ENCODE assay signal across 23 cellular contexts in genomic region chr10:119673271-119673670, GRCh38. TPM values are rescaled to one million over a fixed set of nuclear protein-coding genes. Genes with fewer than 3 reads are reported as not detected.
DNase-seq lines count a peak whose midpoint lies in the region; ATAC-seq and TF ChIP-seq lines count a peak whose summit lies in the region.
"Had no signal": no experiment of that assay in that cellular context is flagged by ENCODE, and none has a peak within 500 bp of the region (broad histone marks: within the 10 kb centered on the region; RNA-seq: fewer than 3 reads in every experiment).

No MANE protein-coding gene starts in this region.

- H3K9me3 ChIP-seq in left ventricle myocardium inferior (replicated peaks), result no peaks in the 10 kb centered on the region
- H3K9me3 ChIP-seq: colonic mucosa, ovary, upper lobe of right lung had no signal

- H3K36me3 Mint-ChIP-seq in endothelial cell (ENCODE audit: low read depth, unreplicated experiment), result peaks cover 36% of the 10 kb centered on the region

- intact Hi-C loops in left ventricle myocardium inferior (cut with micrococcal nuclease), result no loop called here
- intact Hi-C loops in Right ventricle myocardium inferior (cut with DNase I), result no loop called here

- TF ChIP-seq CTCF in left ventricle myocardium inferior (IDR thresholded peaks at IDR 0.05; ENCODE audit: borderline replicate concordance) (no peak), endothelial cell (IDR thresholded peaks at IDR 0.05; ENCODE audit: unreplicated experiment) (no peak)

- no peaks in the 10 kb centered on the region for H3K9me3 Mint-ChIP-seq in endothelial cell (ENCODE audit: unreplicated experiment)
- H3K9me3 Mint-ChIP-seq: activated T-helper 17 cell treated with anti-CD3 and anti-CD28 coated beads, Interleukin-2, amount 50 U/mL, for 72 hours; brain; memory B cell; naive thymus-derived CD8-positive, alpha-beta T cell had no signal

- H3K4me3 ChIP-seq in left ventricle myocardium inferior, result no peak overlapping the region
- H3K4me3 ChIP-seq: colonic mucosa, GM23248, ovary, upper lobe of right lung had no signal

- H3K27me3 ChIP-seq in left ventricle myocardium inferior (ENCODE audit: low read depth), result no peaks in the 10 kb centered on the region
- H3K27me3 ChIP-seq: colonic mucosa, ovary, upper lobe of right lung had no signal

- no peak for ATAC-seq in Right ventricle myocardium inferior
- ATAC-seq: activated CD4-positive, alpha-beta T cell treated with anti-CD3 and anti-CD28 coated beads for 36 hours; activated CD8-positive, alpha-beta memory T cell treated with anti-CD3 and anti-CD28 coated beads, Interleukin-2, amount 10 ng/mL, durations not matched to agents 7 days and 5 days; activated T-helper 17 cell treated with anti-CD3 and anti-CD28 coated beads, Interleukin-2, amount 50 U/mL, for 72 hours; naive thymus-derived CD8-positive, alpha-beta T cell; right cardiac atrium; upper lobe of right lung had no signal

- H3K4me3 Mint-ChIP-seq in endothelial cell (ENCODE audit: unreplicated experiment), result peak overlapping the region; percentile 42
- H3K4me3 Mint-ChIP-seq: activated CD4-positive, alpha-beta T cell treated with anti-CD3 and anti-CD28 coated beads for 36 hours; activated CD8-positive, alpha-beta memory T cell treated with anti-CD3 and anti-CD28 coated beads, Interleukin-2, amount 10 ng/mL, durations not matched to agents 7 days and 5 days; activated T-helper 17 cell treated with anti-CD3 and anti-CD28 coated beads, Interleukin-2, amount 50 U/mL, for 72 hours; brain; memory B cell; naive thymus-derived CD8-positive, alpha-beta T cell had no signal

- peak overlapping the region; percentile 22 for H3K27ac ChIP-seq in left ventricle myocardium inferior (replicated peaks)
- H3K27ac ChIP-seq: C4-2B, colonic mucosa, GM23248, ovary, upper lobe of right lung had no signal

- H3K27ac Mint-ChIP-seq in endothelial cell (ENCODE audit: unreplicated experiment), result no peak overlapping the region
- H3K27ac Mint-ChIP-seq: activated CD4-positive, alpha-beta T cell treated with anti-CD3 and anti-CD28 coated beads for 36 hours; activated CD8-positive, alpha-beta memory T cell treated with anti-CD3 and anti-CD28 coated beads, Interleukin-2, amount 10 ng/mL, durations not matched to agents 7 days and 5 days; activated T-helper 17 cell treated with anti-CD3 and anti-CD28 coated beads, Interleukin-2, amount 50 U/mL, for 72 hours; memory B cell had no signal

- H3K4me1 ChIP-seq in left ventricle myocardium inferior, result peaks cover 55% of the 10 kb centered on the region
- H3K4me1 ChIP-seq: colonic mucosa had no signal

- peaks cover 3% of the 10 kb centered on the region for H3K27me3 Mint-ChIP-seq in endothelial cell (ENCODE audit: unreplicated experiment)
- H3K27me3 Mint-ChIP-seq: activated CD4-positive, alpha-beta T cell treated with anti-CD3 and anti-CD28 coated beads for 36 hours; activated CD8-positive, alpha-beta memory T cell treated with anti-CD3 and anti-CD28 coated beads, Interleukin-2, amount 10 ng/mL, durations not matched to agents 7 days and 5 days; activated T-helper 17 cell treated with anti-CD3 and anti-CD28 coated beads, Interleukin-2, amount 50 U/mL, for 72 hours; brain; memory B cell; naive thymus-derived CD8-positive, alpha-beta T cell had no signal

- DNase-seq in left ventricle myocardium inferior (no peak), Right ventricle myocardium inferior (ENCODE audit: missing footprints) (no peak), SK-N-DZ (ENCODE audit: low spot score) (peak; percentile 82), endothelial cell (ENCODE audit: low spot score) (no peak), RKO (ENCODE audit: low spot score) (no peak), iPS-NIHi7 (ENCODE audit: extremely low spot score) (no peak), NCI-H2196 treated with DMSO at 0.1 percent for 48 hours (lab: John Stamatoyannopoulos, UW; ENCODE audit: unreplicated experiment) (no peak)
- DNase-seq: activated CD4-positive, alpha-beta T cell treated with anti-CD3 and anti-CD28 coated beads for 36 hours; activated CD8-positive, alpha-beta memory T cell treated with anti-CD3 and anti-CD28 coated beads, Interleukin-2, amount 10 ng/mL, durations not matched to agents 7 days and 5 days; colonic mucosa; EL; GM23248; naive thymus-derived CD8-positive, alpha-beta T cell; NCI-H1092 treated with DMSO at 0.1 percent for 48 hours; NCI-H2029 treated with DMSO at 0.1 percent for 48 hours; NCI-H446 treated with DMSO at 0.1 percent for 48 hours; ovary; right cardiac atrium; upper lobe of right lung had no signal

- H3K36me3 ChIP-seq in left ventricle myocardium inferior, result peaks cover 80% of the 10 kb centered on the region
- H3K36me3 ChIP-seq: ovary had no signal

- peaks cover 5% of the 10 kb centered on the region for H3K4me1 Mint-ChIP-seq in endothelial cell (ENCODE audit: unreplicated experiment)
- H3K4me1 Mint-ChIP-seq: activated CD8-positive, alpha-beta memory T cell treated with anti-CD3 and anti-CD28 coated beads, Interleukin-2, amount 10 ng/mL, durations not matched to agents 7 days and 5 days; activated T-helper 17 cell treated with anti-CD3 and anti-CD28 coated beads, Interleukin-2, amount 50 U/mL, for 72 hours; memory B cell had no signal

RNA-seq across cellular contexts. Expression of gene BAG3, which starts 22.1 kb away (rescaled TPM):
- total RNA-seq in left ventricle myocardium inferior (164 TPM), Right ventricle myocardium inferior (152 TPM), endothelial cell (ENCODE audit: unreplicated experiment) (24.6 TPM)
- 2.5 TPM in 2 replicates for polyA plus RNA-seq in SK-N-DZ (2014; cell fraction: cytosol; rRNA removed)
- 3.7 and 6.9 TPM in 2 replicates for polyA plus RNA-seq in SK-N-DZ (2014; cell fraction: nucleus; rRNA removed)

RNA-seq across cellular contexts. Expression of gene INPP5F, which starts 52.6 kb away (rescaled TPM):
- total RNA-seq in left ventricle myocardium inferior (4.9 TPM), Right ventricle myocardium inferior (4.0 TPM), endothelial cell (ENCODE audit: unreplicated experiment) (45.7 TPM)
- polyA plus RNA-seq in SK-N-DZ (2014; cell fraction: cytosol; rRNA removed), result 24.1 and 26.1 TPM in 2 replicates
- 25.5 and 30.2 TPM in 2 replicates for polyA plus RNA-seq in SK-N-DZ (2014; cell fraction: nucleus; rRNA removed)
